8 cellular contexts compared by ENCODE assay signal in the genomic region with DNA sequence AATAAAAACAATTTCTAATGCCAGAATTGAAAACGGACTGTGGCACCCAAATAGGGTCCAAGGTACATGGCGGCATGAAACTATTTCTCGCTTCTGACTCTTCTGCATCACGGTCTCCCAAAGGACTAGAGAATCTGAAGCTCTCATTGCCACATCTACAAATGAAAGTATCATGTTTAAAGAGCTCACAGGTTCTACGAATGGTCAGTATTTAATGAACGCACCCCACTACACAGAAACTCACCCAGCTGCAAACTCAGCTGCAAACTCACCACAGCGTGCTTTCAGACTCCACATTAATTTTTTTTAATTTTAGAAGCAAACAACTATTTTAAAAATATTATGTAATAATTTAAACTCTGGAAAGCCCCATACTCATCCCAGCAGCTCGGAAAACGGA. TPM values are rescaled to one million over a fixed set of nuclear protein-coding genes. Genes with fewer than 3 reads are reported as not detected.
A peak's percentile ranks its signal among the peaks of the same experiment; 100 is the strongest.
DNase-seq lines count a peak whose midpoint lies in the region; ATAC-seq and TF ChIP-seq lines count a peak whose summit lies in the region.

No MANE protein-coding gene starts in this region.

- no peaks in the 10 kb centered on the region for H3K36me3 ChIP-seq in PC-3 (ENCODE audit: low read depth, low read length)

- H2AFZ ChIP-seq in PC-3 (ENCODE audit: low read length) = peak overlapping the region; percentile 95

- peaks cover 58% of the 10 kb centered on the region for H3K4me1 Mint-ChIP-seq in activated naive CD4-positive, alpha-beta T cell treated with anti-CD3 and anti-CD28 coated beads, Interleukin-2, amount 10 ng/mL, durations not matched to agents 7 days and 5 days
- peaks cover 35% of the 10 kb centered on the region for H3K4me1 Mint-ChIP-seq in osteocyte (ENCODE audit: unreplicated experiment)

- H3K36me3 Mint-ChIP-seq in activated naive CD4-positive, alpha-beta T cell treated with anti-CD3 and anti-CD28 coated beads, Interleukin-2, amount 10 ng/mL, durations not matched to agents 7 days and 5 days = peaks cover 14% of the 10 kb centered on the region
- H3K36me3 Mint-ChIP-seq in osteocyte (ENCODE audit: unreplicated experiment) = no peaks in the 10 kb centered on the region

- no peaks in the 10 kb centered on the region for H3K9me3 Mint-ChIP-seq in activated naive CD4-positive, alpha-beta T cell treated with anti-CD3 and anti-CD28 coated beads, Interleukin-2, amount 10 ng/mL, durations not matched to agents 7 days and 5 days
- no peaks in the 10 kb centered on the region for H3K9me3 Mint-ChIP-seq in osteocyte (ENCODE audit: unreplicated experiment)

- H3F3A ChIP-seq in PC-3 (ENCODE audit: low read length, unreplicated experiment) = no peaks in the 10 kb centered on the region

- no peak for DNase-seq in activated naive CD4-positive, alpha-beta T cell treated with anti-CD3 and anti-CD28 coated beads, Interleukin-2, amount 10 ng/mL, durations not matched to agents 7 days and 5 days
- no peak for DNase-seq in activated naive CD4-positive, alpha-beta T cell (lab: John Stamatoyannopoulos, UW)
- no peak for DNase-seq in PC-3
- no peak for DNase-seq in epithelial cell of esophagus (ENCODE audit: low read depth)
- no peak for DNase-seq in osteocyte (ENCODE audit: extremely low spot score, unreplicated experiment)
- no peak for DNase-seq in NCI-H748 (lab: John Stamatoyannopoulos, UW; ENCODE audit: unreplicated experiment)
- DNase-seq in GM19240 (ENCODE audit: insufficient read length, low spot score) = no peak
- no peak for DNase-seq in NOMO-1 treated with dmso at 0.1 percent for 144 hours (lab: John Stamatoyannopoulos, UW; ENCODE audit: unreplicated experiment)

- no peaks in the 10 kb centered on the region for H3K27me3 ChIP-seq in PC-3 (ENCODE audit: low read length)

- H4K20me1 ChIP-seq in PC-3 (ENCODE audit: low read length) = no peaks in the 10 kb centered on the region

- POLR2A ChIA-PET in PC-3 (lab: Charles Lee; ENCODE audit: unreplicated experiment) = interaction anchor here (0.5 to 0.7 kb wide), 3 partner anchors 15 to 117 kb away, joined by 3 to 4 read pairs (median 3); a partner anchor contains a TSS

- peaks cover 87% of the 10 kb centered on the region for H3K79me2 ChIP-seq in PC-3 (ENCODE audit: low read length)

- no peaks in the 10 kb centered on the region for H3K9me2 ChIP-seq in PC-3 (replicated peaks; ENCODE audit: low read length)

- intact Hi-C loops in PC-3 (cut with micrococcal nuclease) = loop anchor here (1.0 to 5.0 kb wide), 2 partner anchors 52 to 69 kb away; no protein-coding TSS in a partner anchor

- H3K27ac Mint-ChIP-seq in activated naive CD4-positive, alpha-beta T cell treated with anti-CD3 and anti-CD28 coated beads, Interleukin-2, amount 10 ng/mL, durations not matched to agents 7 days and 5 days = peak overlapping the region; percentile 99
- peak overlapping the region; percentile 100 for H3K27ac Mint-ChIP-seq in osteocyte (ENCODE audit: unreplicated experiment)

- peak overlapping the region; percentile 85 for H3K27ac ChIP-seq in PC-3 (ENCODE audit: low read length)

- peaks cover 21% of the 10 kb centered on the region for H3K4me1 ChIP-seq in PC-3 (ENCODE audit: insufficient read depth, low read length)

- no TSS peak for BruUV-seq in PC-3 (replicated peaks; lab: Mats Ljungman, UMichigan)

- CTCF ChIA-PET in activated naive CD4-positive, alpha-beta T cell treated with anti-CD3 and anti-CD28 coated beads, Interleukin-2, amount 10 ng/mL, durations not matched to agents 7 days and 5 days (lab: Charles Lee) = interaction anchor here (0.6 to 1.9 kb wide), 5 partner anchors 65 to 117 kb away, joined by 3 to 7 read pairs (median 5); a partner anchor contains a TSS
- CTCF ChIA-PET in PC-3 (lab: Charles Lee) = interaction anchor here (0.6 to 1.0 kb wide), 3 partner anchors 52 to 88 kb away, joined by 3 to 22 read pairs (median 3); a partner anchor contains a TSS

- H3K4me3 Mint-ChIP-seq in activated naive CD4-positive, alpha-beta T cell treated with anti-CD3 and anti-CD28 coated beads, Interleukin-2, amount 10 ng/mL, durations not matched to agents 7 days and 5 days = peak overlapping the region; percentile 87
- H3K4me3 Mint-ChIP-seq in osteocyte (ENCODE audit: unreplicated experiment) = peak overlapping the region; percentile 97

- TF ChIP-seq CTCF in PC-3 (conservative IDR thresholded peaks at IDR 0.05; ENCODE audit: low read depth, low read length) = no peak
- no peak for TF ChIP-seq CTCF in epithelial cell of esophagus (IDR thresholded peaks at IDR 0.05; ENCODE audit: insufficient read depth, low read depth, low read length, missing control alignments)
- no peak for TF ChIP-seq CTCF in osteocyte (IDR thresholded peaks at IDR 0.05)

- peak overlapping the region; percentile 92 for H3K4me2 ChIP-seq in PC-3 (ENCODE audit: low read length)

- peak overlapping the region; percentile 87 for H3K4me3 ChIP-seq in PC-3 (ENCODE audit: low read length)
- H3K4me3 ChIP-seq in epithelial cell of esophagus (ENCODE audit: low read length) = peak overlapping the region; percentile 88

- H3K9ac ChIP-seq in PC-3 (ENCODE audit: low read length) = peak overlapping the region; percentile 92

- H3K9me3 ChIP-seq in PC-3 (ENCODE audit: low read length) = no peaks in the 10 kb centered on the region

- H3K27me3 Mint-ChIP-seq in activated naive CD4-positive, alpha-beta T cell treated with anti-CD3 and anti-CD28 coated beads, Interleukin-2, amount 10 ng/mL, durations not matched to agents 7 days and 5 days = peaks cover 5% of the 10 kb centered on the region
- no peaks in the 10 kb centered on the region for H3K27me3 Mint-ChIP-seq in osteocyte (ENCODE audit: unreplicated experiment)

- ATAC-seq in PC-3 = no peak; the same call in 1 of the 2 replicates

RNA-seq across cellular contexts. Expression of a gene that starts 1.1 kb away (rescaled TPM):
- total RNA-seq in PC-3 (2014; rRNA removed) = 24.3 and 27.0 TPM in 2 replicates
- total RNA-seq in osteocyte = 59.9 and 62.4 TPM in 2 replicates
